9 cellular contexts compared by ENCODE assay signal in genomic region chrX:45781901-45782553, GRCh38.
A peak's percentile ranks its signal among the peaks of the same experiment; 100 is the strongest.
DNase-seq lines count a peak whose midpoint lies in the region; ATAC-seq and TF ChIP-seq lines count a peak whose summit lies in the region.
"Had no signal": no experiment of that assay in that cellular context is flagged by ENCODE, and none has a peak within 500 bp of the region (broad histone marks: within the 10 kb centered on the region; RNA-seq: fewer than 3 reads in every experiment).

No MANE protein-coding gene starts in this region.

- intact Hi-C loops in heart left ventricle (cut with DNase I) (loop anchor here in 2 of 10 donors (10.0 kb wide), 1 partner anchor 267 kb away; no protein-coding TSS in a partner anchor), cardiac septum (cut with DNase I) (no loop called here)

- peak overlapping the region; percentile 67 for H3K4me2 ChIP-seq in SK-N-SH

- H4K20me1 ChIP-seq in SK-N-SH (ENCODE audit: insufficient read depth) = no peaks in the 10 kb centered on the region

- peak overlapping the region; percentile 41; the same call in 1 of the 2 replicates for H3K9ac ChIP-seq in SK-N-SH

- POLR2A ChIA-PET in SK-N-SH (lab: Yijun Ruan, JAX) = no interaction called here

- CTCF ChIA-PET in SK-N-SH (lab: Yijun Ruan, JAX) = interaction anchor here (1.5 kb wide), 1 partner anchor 20 kb away, joined by 4 read pairs; no protein-coding TSS in a partner anchor

- peaks cover 98% of the 10 kb centered on the region for H3K79me2 ChIP-seq in SK-N-SH (ENCODE audit: insufficient read depth)

- no peak for TF ChIP-seq POLR2A in heart left ventricle (IDR thresholded peaks at IDR 0.05)

- TF ChIP-seq EP300 in SK-N-SH (IDR thresholded peaks at IDR 0.05; ENCODE audit: borderline replicate concordance in 1 of 2, low read depth in 1 of 2, low read length in 1 of 2) = peak in 1 of 2 experiments; percentile 65; a peak in 1 of 4 replicates

- H3K36me3 ChIP-seq in heart left ventricle (no peaks in the 10 kb centered on the region), SK-N-SH (replicated peaks in 1 of 2; ENCODE audit: control insufficient read depth in 1 of 2, insufficient read depth in 2 of 2, low read length in 1 of 2) (no peaks in the 10 kb centered on the region)

- ATAC-seq in heart left ventricle (peak in 2 of 4 donors; percentile 47 to 59), GM18502 (IDR thresholded peaks at IDR 0.05; ENCODE audit: poor library complexity, unreplicated experiment) (no peak), HG02759 (IDR thresholded peaks at IDR 0.05; ENCODE audit: unreplicated experiment) (no peak)

- peaks cover 0 to 11% (median 0%) of the 10 kb centered on the region in 12 donors for H3K4me1 ChIP-seq in heart left ventricle
- peaks cover 0 to 40% of the 10 kb centered on the region in 2 experiments; a peak in 2 of 4 replicates for H3K4me1 ChIP-seq in SK-N-SH (ENCODE audit: control insufficient read depth in 1 of 2, insufficient read depth in 2 of 2, low read depth in 1 of 2, low read length in 1 of 2)

- H3K4me3 ChIP-seq in heart left ventricle = no peak overlapping the region
- 0 out of 4 replicates have a peak overlapping the region, but pooled peaks of 1 of the 2 experiments have one; percentile 15 for H3K4me3 ChIP-seq in SK-N-SH (ENCODE audit: low read depth in 2 of 2, low read length in 1 of 2)

- TF ChIP-seq CTCF in heart left ventricle (IDR thresholded peaks at IDR 0.05) = peak in 7 of 12 donors; percentile 20 to 43 (median 27)
- peak; percentile 64 for TF ChIP-seq CTCF in SK-N-SH (IDR thresholded peaks at IDR 0.05)

- no peak overlapping the region for H3K27ac ChIP-seq in heart left ventricle
- peak overlapping the region; percentile 55 to 80 for H3K27ac ChIP-seq in SK-N-SH (ENCODE audit: low read depth in 2 of 2, low read length in 1 of 2)

- peaks cover 0 to 8% (median 0%) of the 10 kb centered on the region in 9 donors for H3K27me3 ChIP-seq in heart left ventricle
- no peaks in the 10 kb centered on the region for H3K27me3 ChIP-seq in SK-N-SH (ENCODE audit: insufficient read depth)

- WGBS in heart left ventricle, 4 donors = 47 to 58% (median 50%) methylated on average over 4 of the region's 4 CpGs
- 24% methylated on average over 4 of the region's 4 CpGs for WGBS in SK-N-SH (ENCODE audit: low lambda C conversion rate)

- DNase-seq in heart left ventricle (no peak), cardiac septum (ENCODE audit: low spot score) (no peak), SK-N-SH (no peak), glomerular visceral epithelial cell (ENCODE audit: extremely low spot score) (peak; percentile 42), NCI-H446 (lab: John Stamatoyannopoulos, UW) (no peak), NCI-H187 (lab: John Stamatoyannopoulos, UW) (no peak)
- DNase-seq: GDM1 had no signal

- peaks cover 31% of the 10 kb centered on the region for H3F3A ChIP-seq in SK-N-SH (replicated peaks; ENCODE audit: insufficient read depth)

- no peaks in the 10 kb centered on the region for H3K9me3 ChIP-seq in heart left ventricle
- H3K9me3 ChIP-seq in SK-N-SH = no peaks in the 10 kb centered on the region

- TF ChIP-seq RAD21 in SK-N-SH (IDR thresholded peaks at IDR 0.05; ENCODE audit: low read length) = peak; percentile 41; the same call in 1 of the 2 replicates

- H2AFZ ChIP-seq in SK-N-SH (ENCODE audit: low read depth) = no peak overlapping the region

- no peaks in the 10 kb centered on the region for H3K9me2 ChIP-seq in SK-N-SH

TF ChIP-seq in SK-N-SH, 30 proteins besides CTCF, POLR2A, EP300 and RAD21:
- 0 out of 2 replicates have a peak, but pooled peaks have one; percentile 49 for TF ChIP-seq TEAD4 (IDR thresholded peaks at IDR 0.05; ENCODE audit: borderline replicate concordance, insufficient read depth)
- TF ChIP-seq SIN3A (IDR thresholded peaks at IDR 0.05; ENCODE audit: borderline replicate concordance, low read depth, low read length) = peak; percentile 68; the same call in 1 of the 2 replicates
- TF ChIP-seq TCF12 (IDR thresholded peaks at IDR 0.05) = peak; percentile 91
- no peak for TF ChIP-seq MEF2A (IDR thresholded peaks at IDR 0.05; ENCODE audit: borderline replicate concordance, low read depth)
- TF ChIP-seq YY1 (IDR thresholded peaks at IDR 0.05; ENCODE audit: low read depth) = peak; percentile 50; the same call in 1 of the 2 replicates
- peak; percentile 75 for TF ChIP-seq PBX3 (IDR thresholded peaks at IDR 0.05)
- TF ChIP-seq SMC3 (IDR thresholded peaks at IDR 0.05; ENCODE audit: low read depth, low read length) = peak; percentile 26; the same call in 1 of the 2 replicates
- TF ChIP-seq TAF1 (IDR thresholded peaks at IDR 0.05; ENCODE audit: borderline replicate concordance, low read depth, low read length) = peak; percentile 48; the same call in 1 of the 2 replicates
- 0 out of 2 replicates have a peak, but pooled peaks have one; percentile 10 for TF ChIP-seq GABPA (IDR thresholded peaks at IDR 0.05; ENCODE audit: low read depth)
- TF ChIP-seq REST (IDR thresholded peaks at IDR 0.05; ENCODE audit: low read depth, low read length) = no peak
- TF ChIP-seq GATA2 (CRISPR knock-in tag; IDR thresholded peaks at IDR 0.05) = no peak
- TF ChIP-seq POLR2AphosphoS5 (IDR thresholded peaks at IDR 0.05; ENCODE audit: low read depth, low read length) = peak; percentile 49; the same call in 1 of the 2 replicates
- peak; percentile 73 for TF ChIP-seq JUND (IDR thresholded peaks at IDR 0.05)
- 0 out of 2 replicates have a peak, but pooled peaks have one; percentile 62 for TF ChIP-seq RXRA (IDR thresholded peaks at IDR 0.05; ENCODE audit: borderline replicate concordance, low read depth)
- peak; percentile 70 for TF ChIP-seq MAX (IDR thresholded peaks at IDR 0.05; ENCODE audit: low read depth)
- peak; percentile 78 for TF ChIP-seq FOSL2 (IDR thresholded peaks at IDR 0.05; ENCODE audit: borderline replicate concordance, low read depth)
- no peak for TF ChIP-seq NFIC (IDR thresholded peaks at IDR 0.05; ENCODE audit: borderline replicate concordance)

Comparison
In these comparisons a context has a peak if more than half of its experiments do, and no peak if none do; other contexts are left out.
1. H3K27ac ChIP-seq: peak in SK-N-SH (2 of 2); none in heart left ventricle (0 of 12).